18 cellular contexts compared by ENCODE assay signal in genomic region chr4:111037591-111037990, GRCh38.
"Had no signal": no experiment of that assay in that cellular context is flagged by ENCODE, and none has a peak within 500 bp of the region (broad histone marks: within the 10 kb centered on the region; RNA-seq: fewer than 3 reads in every experiment).

No MANE protein-coding gene starts in this region.

- H3K4me3 ChIP-seq: coronary artery, esophagus muscularis mucosa, lung, transverse colon had no signal

- H3K9me3 ChIP-seq: esophagus muscularis mucosa, transverse colon had no signal

- DNase-seq: activated CD4-positive, alpha-beta T cell treated with anti-CD3 and anti-CD28 coated beads, Interleukin-2, amount 10 ng/mL, durations not matched to agents 7 days and 5 days; activated naive CD8-positive, alpha-beta T cell treated with anti-CD3 and anti-CD28 coated beads, Interleukin-2, amount 10 ng/mL, durations not matched to agents 7 days and 5 days; brain microvascular endothelial cell; left colon; midbrain; naive thymus-derived CD4-positive, alpha-beta T cell; nucleus accumbens; posterior cingulate gyrus; stimulated activated CD4-positive, alpha-beta T cell treated with anti-CD3 and anti-CD28 coated beads, Interleukin-15, amount 100 ng/mL, for 24 hours; stimulated activated CD4-positive, alpha-beta T cell treated with anti-CD3 and anti-CD28 coated beads, Interleukin-4, amount 100 ng/mL, for 4 hours; stimulated activated CD8-positive, alpha-beta memory T cell treated with anti-CD3 and anti-CD28 coated beads, Interleukin-4, amount 100 ng/mL, for 48 hours; stimulated activated naive CD4-positive, alpha-beta T cell treated with Interleukin-2 at 50 U/mL for 16 hours; substantia nigra; T-helper 9 cell; transverse colon had no signal

- H3K4me1 ChIP-seq: esophagus muscularis mucosa, transverse colon had no signal

- H3K36me3 ChIP-seq: brain microvascular endothelial cell, esophagus muscularis mucosa, transverse colon had no signal

- H3K27me3 ChIP-seq: brain microvascular endothelial cell, esophagus muscularis mucosa, transverse colon had no signal

- H3K27ac ChIP-seq: brain microvascular endothelial cell, coronary artery, esophagus muscularis mucosa, transverse colon had no signal
